1 cellular context compared by ENCODE assay signal in the genomic region with DNA sequence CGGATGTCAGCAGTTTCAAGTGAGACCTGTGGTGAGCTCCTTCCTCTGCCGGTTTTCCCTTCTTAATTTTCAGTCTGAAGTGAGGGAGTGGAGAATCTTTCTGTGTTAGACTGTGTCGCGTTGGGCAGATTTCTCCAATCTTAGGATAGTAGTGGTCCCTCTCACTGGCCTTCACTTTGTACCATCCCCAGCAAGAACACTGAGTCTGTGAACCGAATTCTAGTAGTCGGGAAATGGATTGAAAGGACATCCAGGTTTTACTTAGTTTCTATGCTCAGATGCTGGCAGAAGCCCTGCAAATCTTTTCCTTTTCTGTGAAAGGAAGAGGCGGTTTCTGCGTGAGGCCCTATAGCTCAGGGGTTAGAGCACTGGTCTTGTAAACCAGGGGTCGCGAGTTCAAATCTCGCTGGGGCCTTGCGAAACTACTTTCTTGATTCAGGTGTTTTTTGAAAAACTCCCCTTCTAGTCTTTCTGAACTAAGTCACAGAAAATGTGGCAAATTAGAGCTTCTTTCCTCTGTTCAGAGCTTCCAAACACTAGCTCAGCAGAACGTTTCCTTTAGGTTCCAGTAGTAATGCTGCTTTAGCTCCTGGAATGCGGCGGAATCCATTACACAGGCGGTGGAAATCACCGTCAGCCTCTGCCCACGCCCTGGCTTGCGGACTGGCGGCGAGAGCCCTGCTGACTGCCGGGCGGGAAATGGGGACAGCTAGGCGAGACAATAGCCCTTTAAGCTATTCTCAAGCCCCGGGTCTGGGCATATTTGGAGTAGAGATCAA.
TF ChIP-seq lines count a peak whose summit lies in the region.

No MANE protein-coding gene starts in this region.

TF ChIP-seq in HepG2, 621 proteins besides CTCF, POLR2A, EP300 and RAD21 (continued from another document and continues in another):
- TF ChIP-seq ATF2 (CRISPR knock-in tag; IDR thresholded peaks at IDR 0.05) (peak; percentile 74), KLF9 (CRISPR knock-in tag; IDR thresholded peaks at IDR 0.05; ENCODE audit: low read depth) (no peak), POGZ (CRISPR knock-in tag; IDR thresholded peaks at IDR 0.05) (peak; percentile 64), PCBP2 (optimal IDR thresholded peaks at IDR 0.05; ENCODE audit: low read depth, low read length, poor library complexity, severe bottlenecking) (peak; percentile 5), DNMT3B (CRISPR knock-in tag; conservative IDR thresholded peaks at IDR 0.05) (peak; percentile 81; the same call in 1 of the 2 replicates), SAFB2 (CRISPR knock-in tag; IDR thresholded peaks at IDR 0.05; ENCODE audit: borderline replicate concordance, low read depth) (no peak), KMT2A (CRISPR knock-in tag; IDR thresholded peaks at IDR 0.05) (peak; percentile 28), MAFK (conservative IDR thresholded peaks at IDR 0.05 in 1 of 2, IDR thresholded peaks at IDR 0.05 in 1 of 2; ENCODE audit: low read length in 2 of 2) (peak; percentile 100; a peak in 2 of 4 replicates), ZNF343 (CRISPR knock-in tag; IDR thresholded peaks at IDR 0.05) (no peak), RNF2 (conservative IDR thresholded peaks at IDR 0.05; ENCODE audit: low read depth) (0 out of 2 replicates have a peak, but pooled peaks have one; percentile 47), ZBTB33 (CRISPR knock-in tag; IDR thresholded peaks at IDR 0.05) (no peak), ZNF776 (CRISPR knock-in tag; IDR thresholded peaks at IDR 0.05) (no peak), TRAFD1 (CRISPR knock-in tag; IDR thresholded peaks at IDR 0.05; ENCODE audit: borderline replicate concordance) (no peak), ZNF678 (CRISPR knock-in tag; IDR thresholded peaks at IDR 0.05) (peak; percentile 89), RBM39 (IDR thresholded peaks at IDR 0.05; ENCODE audit: low read depth, low read length, poor library complexity, severe bottlenecking) (peak; percentile 27), SOX6 (IDR thresholded peaks at IDR 0.05) (no peak), SOX6 (CRISPR knock-in tag; IDR thresholded peaks at IDR 0.05) (peak; percentile 71), KDM6A (CRISPR knock-in tag; IDR thresholded peaks at IDR 0.05; ENCODE audit: low read depth) (peak; percentile 15; the same call in 1 of the 2 replicates), NR3C1 (CRISPR knock-in tag; IDR thresholded peaks at IDR 0.05) (no peak), AGO1 (IDR thresholded peaks at IDR 0.05; ENCODE audit: low read depth, low read length, poor library complexity, severe bottlenecking) (peak; percentile 18), RORA (CRISPR knock-in tag; IDR thresholded peaks at IDR 0.05) (no peak), ZNF576 (CRISPR knock-in tag; IDR thresholded peaks at IDR 0.05) (no peak), FOXK1 (CRISPR knock-in tag; IDR thresholded peaks at IDR 0.05; ENCODE audit: borderline replicate concordance, low read depth) (peak; percentile 73; the same call in 1 of the 2 replicates), ZNF646 (CRISPR knock-in tag; IDR thresholded peaks at IDR 0.05) (no peak), ZNF790 (CRISPR knock-in tag; IDR thresholded peaks at IDR 0.05; ENCODE audit: borderline replicate concordance) (no peak), MED13 (CRISPR knock-in tag; IDR thresholded peaks at IDR 0.05) (peak; percentile 75; the same call in 1 of the 2 replicates), SSRP1 (CRISPR knock-in tag; IDR thresholded peaks at IDR 0.05) (peak; percentile 100), JUND (CRISPR knock-in tag; IDR thresholded peaks at IDR 0.05) (peak; percentile 48; the same call in 1 of the 2 replicates), ZNF512 (CRISPR knock-in tag; IDR thresholded peaks at IDR 0.05) (no peak)
- TF ChIP-seq, protein P1, sequence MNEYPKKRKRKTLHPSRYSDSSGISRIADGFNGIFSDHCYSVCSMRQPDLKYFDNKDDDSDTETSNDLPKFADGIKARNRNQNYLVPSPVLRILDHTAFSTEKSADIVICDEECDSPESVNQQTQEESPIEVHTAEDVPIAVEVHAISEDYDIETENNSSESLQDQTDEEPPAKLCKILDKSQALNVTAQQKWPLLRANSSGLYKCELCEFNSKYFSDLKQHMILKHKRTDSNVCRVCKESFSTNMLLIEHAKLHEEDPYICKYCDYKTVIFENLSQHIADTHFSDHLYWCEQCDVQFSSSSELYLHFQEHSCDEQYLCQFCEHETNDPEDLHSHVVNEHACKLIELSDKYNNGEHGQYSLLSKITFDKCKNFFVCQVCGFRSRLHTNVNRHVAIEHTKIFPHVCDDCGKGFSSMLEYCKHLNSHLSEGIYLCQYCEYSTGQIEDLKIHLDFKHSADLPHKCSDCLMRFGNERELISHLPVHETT (CRISPR knock-in tag; conservative IDR thresholded peaks at IDR 0.05), result no peak
- TF ChIP-seq, protein P2, sequence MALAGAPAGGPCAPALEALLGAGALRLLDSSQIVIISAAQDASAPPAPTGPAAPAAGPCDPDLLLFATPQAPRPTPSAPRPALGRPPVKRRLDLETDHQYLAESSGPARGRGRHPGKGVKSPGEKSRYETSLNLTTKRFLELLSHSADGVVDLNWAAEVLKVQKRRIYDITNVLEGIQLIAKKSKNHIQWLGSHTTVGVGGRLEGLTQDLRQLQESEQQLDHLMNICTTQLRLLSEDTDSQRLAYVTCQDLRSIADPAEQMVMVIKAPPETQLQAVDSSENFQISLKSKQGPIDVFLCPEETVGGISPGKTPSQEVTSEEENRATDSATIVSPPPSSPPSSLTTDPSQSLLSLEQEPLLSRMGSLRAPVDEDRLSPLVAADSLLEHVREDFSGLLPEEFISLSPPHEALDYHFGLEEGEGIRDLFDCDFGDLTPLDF (CRISPR knock-in tag; IDR thresholded peaks at IDR 0.05), result peak; percentile 63
- TF ChIP-seq, protein P3, sequence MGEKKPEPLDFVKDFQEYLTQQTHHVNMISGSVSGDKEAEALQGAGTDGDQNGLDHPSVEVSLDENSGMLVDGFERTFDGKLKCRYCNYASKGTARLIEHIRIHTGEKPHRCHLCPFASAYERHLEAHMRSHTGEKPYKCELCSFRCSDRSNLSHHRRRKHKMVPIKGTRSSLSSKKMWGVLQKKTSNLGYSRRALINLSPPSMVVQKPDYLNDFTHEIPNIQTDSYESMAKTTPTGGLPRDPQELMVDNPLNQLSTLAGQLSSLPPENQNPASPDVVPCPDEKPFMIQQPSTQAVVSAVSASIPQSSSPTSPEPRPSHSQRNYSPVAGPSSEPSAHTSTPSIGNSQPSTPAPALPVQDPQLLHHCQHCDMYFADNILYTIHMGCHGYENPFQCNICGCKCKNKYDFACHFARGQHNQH (CRISPR knock-in tag; IDR thresholded peaks at IDR 0.05), result peak; percentile 76; the same call in 1 of the 2 replicates
- TF ChIP-seq, protein P4, sequence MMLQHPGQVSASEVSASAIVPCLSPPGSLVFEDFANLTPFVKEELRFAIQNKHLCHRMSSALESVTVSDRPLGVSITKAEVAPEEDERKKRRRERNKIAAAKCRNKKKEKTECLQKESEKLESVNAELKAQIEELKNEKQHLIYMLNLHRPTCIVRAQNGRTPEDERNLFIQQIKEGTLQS (CRISPR knock-in tag; IDR thresholded peaks at IDR 0.05), result peak; percentile 15; the same call in 1 of the 2 replicates
- TF ChIP-seq, protein P5, sequence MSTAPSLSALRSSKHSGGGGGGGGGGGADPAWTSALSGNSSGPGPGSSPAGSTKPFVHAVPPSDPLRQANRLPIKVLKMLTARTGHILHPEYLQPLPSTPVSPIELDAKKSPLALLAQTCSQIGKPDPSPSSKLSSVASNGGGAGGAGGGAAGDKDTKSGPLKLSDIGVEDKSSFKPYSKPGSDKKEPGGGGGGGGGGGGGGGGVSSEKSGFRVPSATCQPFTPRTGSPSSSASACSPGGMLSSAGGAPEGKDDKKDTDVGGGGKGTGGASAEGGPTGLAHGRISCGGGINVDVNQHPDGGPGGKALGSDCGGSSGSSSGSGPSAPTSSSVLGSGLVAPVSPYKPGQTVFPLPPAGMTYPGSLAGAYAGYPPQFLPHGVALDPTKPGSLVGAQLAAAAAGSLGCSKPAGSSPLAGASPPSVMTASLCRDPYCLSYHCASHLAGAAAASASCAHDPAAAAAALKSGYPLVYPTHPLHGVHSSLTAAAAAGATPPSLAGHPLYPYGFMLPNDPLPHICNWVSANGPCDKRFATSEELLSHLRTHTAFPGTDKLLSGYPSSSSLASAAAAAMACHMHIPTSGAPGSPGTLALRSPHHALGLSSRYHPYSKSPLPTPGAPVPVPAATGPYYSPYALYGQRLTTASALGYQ (CRISPR knock-in tag; IDR thresholded peaks at IDR 0.05), result peak; percentile 57
